ENCODE assay signal across 8 cellular contexts in genomic region chr22:50475652-50476002, GRCh38. TPM values are rescaled to one million over a fixed set of nuclear protein-coding genes. Genes with fewer than 3 reads are reported as not detected.
DNase-seq lines count a peak whose midpoint lies in the region; ATAC-seq, FAIRE-seq and TF ChIP-seq lines count a peak whose summit lies in the region.

No MANE protein-coding gene starts in this region.

- CTCF ChIA-PET in Caco-2 (lab: Charles Lee) = no interaction called here
- CTCF ChIA-PET in OCI-LY7 (lab: Charles Lee; ENCODE audit: unreplicated experiment) = no interaction called here

- H3K79me2 ChIP-seq in OCI-LY7 (ENCODE audit: insufficient read depth, low read depth, low read length) = peaks cover 36% of the 10 kb centered on the region

- no peak overlapping the region for H3K27ac ChIP-seq in OCI-LY7 (ENCODE audit: low read depth, low read length, poor library complexity, severe bottlenecking)
- peak overlapping the region in 3 of 4 donors; percentile 82 to 91 (median 84) for H3K27ac ChIP-seq in sigmoid colon

- TF ChIP-seq CTCF in Caco-2 (IDR thresholded peaks at IDR 0.05; ENCODE audit: insufficient read depth in 1 of 2, low read depth in 1 of 2, low read length in 1 of 2, severe bottlenecking in 1 of 2, unreplicated experiment in 1 of 2) (no peak), OCI-LY7 (conservative IDR thresholded peaks at IDR 0.05; ENCODE audit: low read length) (no peak), sigmoid colon (IDR thresholded peaks at IDR 0.05) (no peak)

- peak overlapping the region; percentile 59; the same call in 1 of the 2 replicates for H2AFZ ChIP-seq in OCI-LY7 (ENCODE audit: low read length)

- DNase-seq in Caco-2 (no peak), OCI-LY7 (ENCODE audit: low spot score) (no peak), sigmoid colon (no peak), NCI-H187 (lab: John Stamatoyannopoulos, UW) (no peak), AML-193 (lab: John Stamatoyannopoulos, UW) (no peak), HTR-8/SVneo (ENCODE audit: insufficient read length, low spot score) (no peak)

- no peaks in the 10 kb centered on the region for H3K36me3 Mint-ChIP-seq in Caco-2 (ENCODE audit: insufficient read depth, unreplicated experiment)

- H3K27me3 ChIP-seq in Caco-2 (replicated peaks; ENCODE audit: control insufficient read depth, insufficient read depth, low read length) (no peaks in the 10 kb centered on the region), endocrine pancreas (ENCODE audit: control insufficient read depth, insufficient read depth, low read length) (no peaks in the 10 kb centered on the region), sigmoid colon (peaks cover 6 to 22% (median 12%) of the 10 kb centered on the region in 3 donors)

- H3K4me1 ChIP-seq in Caco-2 (peaks cover 34% of the 10 kb centered on the region), OCI-LY7 (ENCODE audit: insufficient read depth, low read length, poor library complexity, severe bottlenecking) (peaks cover 39% of the 10 kb centered on the region), endocrine pancreas (ENCODE audit: control insufficient read depth, insufficient read depth, low read length) (no peaks in the 10 kb centered on the region), sigmoid colon (peaks cover 0 to 44% (median 41%) of the 10 kb centered on the region in 4 donors)

- POLR2A ChIA-PET in Caco-2 (lab: Charles Lee) (interaction anchor here (0.5 kb wide), 1 partner anchor 47 kb away, joined by 6 read pairs; no protein-coding TSS in a partner anchor), OCI-LY7 (lab: Charles Lee) (no interaction called here)

- no peaks in the 10 kb centered on the region for H3K9me3 Mint-ChIP-seq in Caco-2 (ENCODE audit: unreplicated experiment)

- H3K9ac ChIP-seq in endocrine pancreas (ENCODE audit: control insufficient read depth, insufficient read depth, low read length) = peak overlapping the region; percentile 57

- peaks cover 6% of the 10 kb centered on the region; the same call in 1 of the 2 replicates for H4K20me1 ChIP-seq in OCI-LY7 (ENCODE audit: insufficient read depth, low read length)

- H3K4me3 ChIP-seq in Caco-2 (ENCODE audit: low read depth, low read length) (peak overlapping the region; percentile 71), OCI-LY7 (ENCODE audit: low read depth, low read length, poor library complexity, severe bottlenecking) (peak overlapping the region; percentile 96), endocrine pancreas (ENCODE audit: control insufficient read depth, insufficient read depth, low read length) (no peak overlapping the region), sigmoid colon (peak overlapping the region in 3 of 4 donors; percentile 87 to 99 (median 93))

- no peak overlapping the region for H3K27ac Mint-ChIP-seq in Caco-2 (ENCODE audit: unreplicated experiment)

- peak overlapping the region; percentile 77 for H3K4me3 Mint-ChIP-seq in Caco-2 (ENCODE audit: unreplicated experiment)

- peak overlapping the region; percentile 83 for H3K4me2 ChIP-seq in OCI-LY7 (ENCODE audit: low read length)

- ATAC-seq in HG02884 (IDR thresholded peaks at IDR 0.05; ENCODE audit: unreplicated experiment) = no peak

- no peaks in the 10 kb centered on the region for H3K9me3 ChIP-seq in Caco-2
- H3K9me3 ChIP-seq in OCI-LY7 (ENCODE audit: low read length) = no peaks in the 10 kb centered on the region
- no peaks in the 10 kb centered on the region for H3K9me3 ChIP-seq in endocrine pancreas (ENCODE audit: control insufficient read depth, low read length)
- H3K9me3 ChIP-seq in sigmoid colon = no peaks in the 10 kb centered on the region

- H3K9me2 ChIP-seq in OCI-LY7 (ENCODE audit: insufficient read depth, low read length) = no peaks in the 10 kb centered on the region

- H3K36me3 ChIP-seq in Caco-2 (ENCODE audit: control insufficient read depth, insufficient read depth, low read length) (peaks cover 6% of the 10 kb centered on the region; the same call in 1 of the 2 replicates), OCI-LY7 (ENCODE audit: insufficient read depth, low read length) (peaks cover 16% of the 10 kb centered on the region; the same call in 1 of the 2 replicates), endocrine pancreas (ENCODE audit: control insufficient read depth, insufficient read depth, low read length) (no peaks in the 10 kb centered on the region), sigmoid colon (no peaks in the 10 kb centered on the region)

- peaks cover 24% of the 10 kb centered on the region for H3K4me1 Mint-ChIP-seq in Caco-2 (ENCODE audit: low read depth, unreplicated experiment)

- intact Hi-C loops in Caco-2 (cut with micrococcal nuclease; ENCODE audit: unreplicated experiment) (no loop called here), OCI-LY7 (cut with micrococcal nuclease; ENCODE audit: unreplicated experiment) (loop anchor here (2.0 to 10.0 kb wide), 2 partner anchors 31 to 231 kb away; partner anchors contain the start of genes LMF2 and TUBGCP6), sigmoid colon (cut with DNase I) (loop anchor here (2.0 kb wide), 1 partner anchor 31 kb away; the partner anchor contains the start of gene LMF2)

- BruUV-seq in Caco-2 (replicated peaks; lab: Mats Ljungman, UMichigan) (no TSS peak), OCI-LY7 (replicated peaks; lab: Mats Ljungman, UMichigan) (no TSS peak)

- no peak for TF ChIP-seq EP300 in sigmoid colon (IDR thresholded peaks at IDR 0.05)

- FAIRE-seq in HTR-8/SVneo (lab: Jason Lieb, UNC) = no peak

- no peaks in the 10 kb centered on the region for H3K27me3 Mint-ChIP-seq in Caco-2 (ENCODE audit: insufficient read depth, unreplicated experiment)

- no peak for TF ChIP-seq POLR2A in sigmoid colon (IDR thresholded peaks at IDR 0.05)

- 77 to 87% methylated on average over 6 of the region's 6 CpGs for WGBS in sigmoid colon, 2 donors

RNA-seq across cellular contexts. Expression of gene SBF1, which starts 0.8 kb away (rescaled TPM):
- total RNA-seq in Caco-2 (2022) (77.8 and 82.8 TPM in 2 replicates), OCI-LY7 (2022) (160 and 181 TPM in 2 replicates), sigmoid colon (10 to 100 TPM; 23.2 to 53.7 (median 32.3) TPM)
- 134 and 177 TPM in 2 replicates for total RNA-seq in OCI-LY7 (2014; rRNA removed; shearing (Covaris generic))
- 10 to 100 TPM; 13.8 to 67.3 (median 17.3) TPM for polyA plus RNA-seq in sigmoid colon

RNA-seq across cellular contexts. Expression of gene ADM2, which starts 5.7 kb away (rescaled TPM):
- total RNA-seq in Caco-2 (2022) = 28.8 and 30.5 TPM in 2 replicates
- total RNA-seq in OCI-LY7 (2014; rRNA removed; shearing (Covaris generic)) = 2.7 and 4.3 TPM in 2 replicates
- total RNA-seq in OCI-LY7 (2022) = 7.0 and 7.9 TPM in 2 replicates
- total RNA-seq in sigmoid colon = not detected
- 1 to 10 TPM; 1.2 to 8.6 (median 3.2) TPM for polyA plus RNA-seq in sigmoid colon

RNA-seq across cellular contexts. Expression of gene MIOX, which starts 11.0 kb away (rescaled TPM):
- total RNA-seq in Caco-2 (2022) (0.32 TPM in 1 of 2 replicates, not detected in the other), OCI-LY7 (2022) (0.53 and 0.74 TPM in 2 replicates), sigmoid colon (not detected)
- not detected in 2 replicates for total RNA-seq in OCI-LY7 (2014; rRNA removed; shearing (Covaris generic))
- polyA plus RNA-seq in sigmoid colon = under 1 TPM in 1 of 3 donors, not detected in 2; 0.20 TPM

RNA-seq across cellular contexts. Expression of gene LMF2, which starts 31.9 kb away (rescaled TPM):
- total RNA-seq in Caco-2 (2022) = 68.8 and 77.1 TPM in 2 replicates
- total RNA-seq in OCI-LY7 (2014; rRNA removed; shearing (Covaris generic)) = 37.8 and 50.7 TPM in 2 replicates
- total RNA-seq in OCI-LY7 (2022) = 49.2 and 49.8 TPM in 2 replicates
- total RNA-seq in sigmoid colon = 10 to 100 TPM; 24.8 to 52.5 (median 45.3) TPM
- polyA plus RNA-seq in sigmoid colon = 10 to 100 TPM in 2 of 3 donors, 1 to 10 TPM in 1; 7.2 to 61.1 (median 11.3) TPM

RNA-seq across cellular contexts. Expression of gene NCAPH2, which starts 32.4 kb away (rescaled TPM):
- total RNA-seq in Caco-2 (2022) (84.3 and 88.9 TPM in 2 replicates), OCI-LY7 (2022) (124 and 126 TPM in 2 replicates), sigmoid colon (10 to 100 TPM; 30.7 to 54.0 (median 35.6) TPM)
- total RNA-seq in OCI-LY7 (2014; rRNA removed; shearing (Covaris generic)) = 129 and 151 TPM in 2 replicates
- polyA plus RNA-seq in sigmoid colon = 10 to 100 TPM; 20.3 to 45.3 (median 22.2) TPM
